ENCODE assay signal across 9 cellular contexts in genomic region chr4:22897520-22898108, GRCh38.
DNase-seq lines count a peak whose midpoint lies in the region; ATAC-seq and TF ChIP-seq lines count a peak whose summit lies in the region.
"Had no signal": no experiment of that assay in that cellular context is flagged by ENCODE, and none has a peak within 500 bp of the region (broad histone marks: within the 10 kb centered on the region; RNA-seq: fewer than 3 reads in every experiment).

No MANE protein-coding gene starts in this region.

- no peak overlapping the region for H3K27ac ChIP-seq in GM23338 (ENCODE audit: low read depth)
- H3K27ac ChIP-seq in ascending aorta, result no peak overlapping the region
- H3K27ac ChIP-seq in transverse colon, result no peak overlapping the region
- H3K27ac ChIP-seq: skin epidermis had no signal

- no peak overlapping the region for H3K4me2 ChIP-seq in GM23338

- no peaks in the 10 kb centered on the region for H3K27me3 Mint-ChIP-seq in GM23338 (ENCODE audit: insufficient read depth, low read depth, poor library complexity)

- no peaks in the 10 kb centered on the region for H3F3A ChIP-seq in GM23338 (replicated peaks; ENCODE audit: low read depth)

- H4K20me1 ChIP-seq in GM23338 (replicated peaks; ENCODE audit: insufficient read depth), result no peaks in the 10 kb centered on the region

- H3K27me3 ChIP-seq in GM23338 (ENCODE audit: insufficient read depth) (no peaks in the 10 kb centered on the region), ascending aorta (no peaks in the 10 kb centered on the region), transverse colon (no peaks in the 10 kb centered on the region)

- no peak overlapping the region for H2AFZ ChIP-seq in GM23338

- 51 to 57% methylated on average over 6 of the region's 6 CpGs for WGBS in transverse colon (ENCODE audit: low coverage in 1 of 2), 2 donors

- H3K4me3 Mint-ChIP-seq in GM23338, result no peak overlapping the region

- H3K36me3 Mint-ChIP-seq in GM23338 (ENCODE audit: low read depth), result peaks cover 3% of the 10 kb centered on the region; the same call in 1 of the 3 replicates

- H3K79me2 ChIP-seq in GM23338 (replicated peaks; ENCODE audit: insufficient read depth), result no peaks in the 10 kb centered on the region

- peak; percentile 77 for ATAC-seq in GM23338
- ATAC-seq in HG03457 (IDR thresholded peaks at IDR 0.05; ENCODE audit: unreplicated experiment), result no peak

- H3K4me3 ChIP-seq in GM23338 (no peak overlapping the region), ascending aorta (no peak overlapping the region), transverse colon (no peak overlapping the region)
- H3K4me3 ChIP-seq: skin epidermis had no signal

- H3K36me3 ChIP-seq in GM23338 (ENCODE audit: insufficient read depth) (no peaks in the 10 kb centered on the region), ascending aorta (no peaks in the 10 kb centered on the region), transverse colon (no peaks in the 10 kb centered on the region)

- H3K4me1 ChIP-seq in GM23338 (ENCODE audit: insufficient read depth) (no peaks in the 10 kb centered on the region), ascending aorta (no peaks in the 10 kb centered on the region), transverse colon (no peaks in the 10 kb centered on the region)

- no peak overlapping the region for H3K27ac Mint-ChIP-seq in GM23338

- no peaks in the 10 kb centered on the region; the same call in 1 of the 3 replicates for H3K4me1 Mint-ChIP-seq in GM23338

- H3K9me3 Mint-ChIP-seq in GM23338, result peaks cover 6% of the 10 kb centered on the region

- H3K9me2 ChIP-seq in GM23338 (ENCODE audit: insufficient read depth), result no peaks in the 10 kb centered on the region

- in situ Hi-C loops in transverse colon (cut with MboI; ENCODE audit: low pct_ligation_motif_present in 1 of 4, low pct_unique_long_range_greater_than_20kb in 1 of 4, low sequenced_read_pairs in 3 of 4), result no loop called here

- DNase-seq in DMS53 (lab: John Stamatoyannopoulos, UW) (peak; percentile 72), GM23338 (ENCODE audit: low spot score) (peak; percentile 67), NCI-H460 (ENCODE audit: extremely low read depth, low read depth) (peak; percentile 33), ascending aorta (ENCODE audit: low spot score in 2 of 2) (no peak), kidney tubule cell (ENCODE audit: low spot score) (peak; percentile 50), transverse colon (peak; percentile 35), SHP77 (lab: John Stamatoyannopoulos, UW) (no peak)

- TF ChIP-seq POLR2A in transverse colon (IDR thresholded peaks at IDR 0.05), result no peak

- TF ChIP-seq CTCF in GM23338 (conservative IDR thresholded peaks at IDR 0.05; ENCODE audit: low read depth in 2 of 2) (peak; percentile 71 to 94), ascending aorta (IDR thresholded peaks at IDR 0.05) (peak in 2 of 3 experiments; percentile 36 to 44), transverse colon (IDR thresholded peaks at IDR 0.05) (peak; percentile 64 to 79 (median 68))

- intact Hi-C loops in ascending aorta (cut with DNase I) (no loop called here), transverse colon (cut with DNase I; ENCODE audit: low total_unique reads) (no loop called here)

- H3K9me3 ChIP-seq in ascending aorta (no peaks in the 10 kb centered on the region), transverse colon (no peaks in the 10 kb centered on the region)

- TF ChIP-seq EP300 in transverse colon (IDR thresholded peaks at IDR 0.05; ENCODE audit: low read depth), result no peak

TF ChIP-seq in GM23338, 12 proteins besides CTCF, POLR2A, EP300 and RAD21 (continues in another document):
- TF ChIP-seq JUNB (IDR thresholded peaks at IDR 0.05; ENCODE audit: unreplicated experiment) (no peak), NANOG (IDR thresholded peaks at IDR 0.05; ENCODE audit: borderline replicate concordance) (no peak), ZNF331 (CRISPR knock-in tag; IDR thresholded peaks at IDR 0.05; ENCODE audit: low read depth) (no peak), STAT1 (IDR thresholded peaks at IDR 0.05; ENCODE audit: unreplicated experiment) (no peak), EZH2 (IDR thresholded peaks at IDR 0.05; ENCODE audit: low read depth, unreplicated experiment) (no peak), ZNF114 (CRISPR knock-in tag; IDR thresholded peaks at IDR 0.05) (no peak), POLR2AphosphoS5 (IDR thresholded peaks at IDR 0.05; ENCODE audit: low read depth) (no peak), EZH2phosphoT487 (IDR thresholded peaks at IDR 0.05; ENCODE audit: unreplicated experiment) (no peak), CREB1 (CRISPR knock-in tag; IDR thresholded peaks at IDR 0.05; ENCODE audit: low read depth) (no peak)
- TF ChIP-seq, protein P1, sequence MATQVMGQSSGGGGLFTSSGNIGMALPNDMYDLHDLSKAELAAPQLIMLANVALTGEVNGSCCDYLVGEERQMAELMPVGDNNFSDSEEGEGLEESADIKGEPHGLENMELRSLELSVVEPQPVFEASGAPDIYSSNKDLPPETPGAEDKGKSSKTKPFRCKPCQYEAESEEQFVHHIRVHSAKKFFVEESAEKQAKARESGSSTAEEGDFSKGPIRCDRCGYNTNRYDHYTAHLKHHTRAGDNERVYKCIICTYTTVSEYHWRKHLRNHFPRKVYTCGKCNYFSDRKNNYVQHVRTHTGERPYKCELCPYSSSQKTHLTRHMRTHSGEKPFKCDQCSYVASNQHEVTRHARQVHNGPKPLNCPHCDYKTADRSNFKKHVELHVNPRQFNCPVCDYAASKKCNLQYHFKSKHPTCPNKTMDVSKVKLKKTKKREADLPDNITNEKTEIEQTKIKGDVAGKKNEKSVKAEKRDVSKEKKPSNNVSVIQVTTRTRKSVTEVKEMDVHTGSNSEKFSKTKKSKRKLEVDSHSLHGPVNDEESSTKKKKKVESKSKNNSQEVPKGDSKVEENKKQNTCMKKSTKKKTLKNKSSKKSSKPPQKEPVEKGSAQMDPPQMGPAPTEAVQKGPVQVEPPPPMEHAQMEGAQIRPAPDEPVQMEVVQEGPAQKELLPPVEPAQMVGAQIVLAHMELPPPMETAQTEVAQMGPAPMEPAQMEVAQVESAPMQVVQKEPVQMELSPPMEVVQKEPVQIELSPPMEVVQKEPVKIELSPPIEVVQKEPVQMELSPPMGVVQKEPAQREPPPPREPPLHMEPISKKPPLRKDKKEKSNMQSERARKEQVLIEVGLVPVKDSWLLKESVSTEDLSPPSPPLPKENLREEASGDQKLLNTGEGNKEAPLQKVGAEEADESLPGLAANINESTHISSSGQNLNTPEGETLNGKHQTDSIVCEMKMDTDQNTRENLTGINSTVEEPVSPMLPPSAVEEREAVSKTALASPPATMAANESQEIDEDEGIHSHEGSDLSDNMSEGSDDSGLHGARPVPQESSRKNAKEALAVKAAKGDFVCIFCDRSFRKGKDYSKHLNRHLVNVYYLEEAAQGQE (IDR thresholded peaks at IDR 0.05; ENCODE audit: unreplicated experiment), result no peak
- TF ChIP-seq, protein P2, sequence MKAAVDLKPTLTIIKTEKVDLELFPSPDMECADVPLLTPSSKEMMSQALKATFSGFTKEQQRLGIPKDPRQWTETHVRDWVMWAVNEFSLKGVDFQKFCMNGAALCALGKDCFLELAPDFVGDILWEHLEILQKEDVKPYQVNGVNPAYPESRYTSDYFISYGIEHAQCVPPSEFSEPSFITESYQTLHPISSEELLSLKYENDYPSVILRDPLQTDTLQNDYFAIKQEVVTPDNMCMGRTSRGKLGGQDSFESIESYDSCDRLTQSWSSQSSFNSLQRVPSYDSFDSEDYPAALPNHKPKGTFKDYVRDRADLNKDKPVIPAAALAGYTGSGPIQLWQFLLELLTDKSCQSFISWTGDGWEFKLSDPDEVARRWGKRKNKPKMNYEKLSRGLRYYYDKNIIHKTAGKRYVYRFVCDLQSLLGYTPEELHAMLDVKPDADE (IDR thresholded peaks at IDR 0.05), result no peak

Comparison
In these comparisons a context has a peak if more than half of its experiments do, and no peak if none do; other contexts are left out.
1. DNase-seq: peak in DMS53 (single experiment), GM23338 (single experiment), NCI-H460 (single experiment), kidney tubule cell (single experiment) and transverse colon (single experiment); none in ascending aorta (0 of 2) and SHP77 (0 of 2).
2. Peak in every context shown above with its lines, with median percentiles within 50 percentile points of each other: CTCF ChIP-seq.